8 cellular contexts compared by ENCODE assay signal in the genomic region with DNA sequence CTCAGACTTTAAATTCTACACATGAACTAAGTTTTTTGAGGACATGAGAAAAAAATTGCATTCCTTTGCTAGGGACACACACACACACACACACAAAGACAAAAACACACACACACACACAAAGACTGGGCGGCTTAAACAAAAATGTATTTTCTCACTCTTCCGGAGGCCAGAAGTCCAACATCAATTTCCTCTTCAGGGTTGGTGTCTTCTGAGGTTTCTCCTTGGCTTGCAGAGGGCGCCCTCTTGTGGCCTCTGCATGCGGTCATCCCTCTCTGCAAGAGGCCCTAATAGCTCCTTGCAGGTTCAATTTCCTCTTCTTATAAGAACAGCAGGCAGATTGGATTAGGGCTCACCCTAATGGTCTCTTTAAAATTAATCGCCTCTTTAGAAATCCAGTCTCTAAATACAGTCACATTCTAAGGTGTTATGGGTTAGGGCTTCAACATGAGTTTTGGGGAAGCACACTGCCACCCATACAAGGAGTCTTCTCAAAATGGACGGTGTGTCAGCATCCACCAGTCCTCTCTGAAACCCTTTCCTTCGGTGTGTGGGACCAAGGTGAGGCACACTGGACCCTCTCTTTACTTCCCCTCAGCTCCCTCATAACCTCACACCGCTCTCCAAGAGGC.
DNase-seq lines count a peak whose midpoint lies in the region; ATAC-seq and TF ChIP-seq lines count a peak whose summit lies in the region.

No MANE protein-coding gene starts in this region.

- peak overlapping the region; percentile 39 to 97 (median 89) for H3K27ac Mint-ChIP-seq in CD8-positive, alpha-beta memory T cell
- H3K27ac Mint-ChIP-seq in activated CD4-positive, alpha-beta memory T cell treated with anti-CD3 and anti-CD28 coated beads, Interleukin-2, amount 10 ng/mL, durations not matched to agents 7 days and 5 days = peak overlapping the region; percentile 63

- TF ChIP-seq CTCF in HL-60 (IDR thresholded peaks at IDR 0.05; ENCODE audit: insufficient read depth, low read length) = peak; percentile 72
- peak; percentile 89 for TF ChIP-seq CTCF in lower lobe of right lung (IDR thresholded peaks at IDR 0.05)

- POLR2A ChIA-PET in CD8-positive, alpha-beta memory T cell (lab: Charles Lee) = interaction anchor here (0.5 to 1.4 kb wide), 3 partner anchors 348 to 1747 kb away, joined by 3 to 10 read pairs (median 6); partner anchors contain the start of genes AK9 and FIG4
- POLR2A ChIA-PET in activated CD4-positive, alpha-beta memory T cell treated with anti-CD3 and anti-CD28 coated beads, Interleukin-2, amount 10 ng/mL, durations not matched to agents 7 days and 5 days (lab: Charles Lee) = interaction anchor here (0.7 to 2.2 kb wide), 8 partner anchors 13 to 776 kb away, joined by 3 to 14 read pairs (median 4); partner anchors contain the start of genes CD164 and CDK19

- peaks cover 6% of the 10 kb centered on the region for H3K4me1 ChIP-seq in CD8-positive, alpha-beta memory T cell (ENCODE audit: insufficient read depth, low read length)
- H3K4me1 ChIP-seq in lower lobe of right lung = peaks cover 10% of the 10 kb centered on the region

- CTCF ChIA-PET in CD8-positive, alpha-beta memory T cell (lab: Charles Lee) = interaction anchor here (0.7 to 4.7 kb wide), 56 partner anchors 8 to 1744 kb away, joined by 3 to 76 read pairs (median 4); partner anchors contain the start of genes AFG1L, CDC40, SESN1 and WASF1
- CTCF ChIA-PET in activated CD4-positive, alpha-beta memory T cell treated with anti-CD3 and anti-CD28 coated beads, Interleukin-2, amount 10 ng/mL, durations not matched to agents 7 days and 5 days (lab: Charles Lee) = interaction anchor here (0.6 to 5.3 kb wide), 79 partner anchors 8 to 1002 kb away, joined by 3 to 142 read pairs (median 4); partner anchors contain the start of genes AK9, CD164, CDC40 and FIG4

- H3K27me3 Mint-ChIP-seq in CD8-positive, alpha-beta memory T cell = no peaks in the 10 kb centered on the region
- H3K27me3 Mint-ChIP-seq in activated CD4-positive, alpha-beta memory T cell treated with anti-CD3 and anti-CD28 coated beads, Interleukin-2, amount 10 ng/mL, durations not matched to agents 7 days and 5 days = no peaks in the 10 kb centered on the region

- H3K4me3 Mint-ChIP-seq in CD8-positive, alpha-beta memory T cell = peak overlapping the region; percentile 77 to 94 (median 91)
- peak overlapping the region; percentile 72 for H3K4me3 Mint-ChIP-seq in activated CD4-positive, alpha-beta memory T cell treated with anti-CD3 and anti-CD28 coated beads, Interleukin-2, amount 10 ng/mL, durations not matched to agents 7 days and 5 days

- no peaks in the 10 kb centered on the region for H3K36me3 ChIP-seq in CD8-positive, alpha-beta memory T cell (ENCODE audit: insufficient read depth, low read length)
- H3K36me3 ChIP-seq in lower lobe of right lung = no peaks in the 10 kb centered on the region

- H3K4me1 Mint-ChIP-seq in CD8-positive, alpha-beta memory T cell = peaks cover 12 to 16% (median 14%) of the 10 kb centered on the region in 3 donors
- H3K4me1 Mint-ChIP-seq in activated CD4-positive, alpha-beta memory T cell treated with anti-CD3 and anti-CD28 coated beads, Interleukin-2, amount 10 ng/mL, durations not matched to agents 7 days and 5 days = peaks cover 20% of the 10 kb centered on the region

- H3K27ac ChIP-seq in CD8-positive, alpha-beta memory T cell (ENCODE audit: low read depth, low read length) = peak overlapping the region; percentile 14
- H3K27ac ChIP-seq in HL-60 (replicated peaks) = peak overlapping the region; percentile 54
- H3K27ac ChIP-seq in lower lobe of right lung = peak overlapping the region; percentile 57

- DNase-seq in CD8-positive, alpha-beta memory T cell = peak; percentile 69 to 84 (median 74)
- peak; percentile 62 to 90 for DNase-seq in HL-60 (ENCODE audit: low read depth in 1 of 2, low spot score in 1 of 2)
- DNase-seq in NCI-H774 (lab: John Stamatoyannopoulos, UW) = peak; percentile 96
- DNase-seq in activated CD4-positive, alpha-beta memory T cell treated with anti-CD3 and anti-CD28 coated beads, Interleukin-2, amount 10 ng/mL, durations not matched to agents 7 days and 5 days = peak; percentile 88
- peak; percentile 72 for DNase-seq in effector CD4-positive, alpha-beta T cell
- peak; percentile 88 for DNase-seq in lower lobe of right lung
- DNase-seq in stimulated activated CD4-positive, alpha-beta T cell treated with anti-CD3 and anti-CD28 coated beads, TNF-alpha, amount 100 ng/mL, for 24 hours (ENCODE audit: low read depth in 3 of 3) = peak; percentile 65 to 82 (median 73)

- intact Hi-C loops in lower lobe of right lung (cut with DNase I) = no loop called here

- ATAC-seq in GM19463 (IDR thresholded peaks at IDR 0.05; ENCODE audit: unreplicated experiment) (peak; percentile 90), lower lobe of right lung (peak; percentile 93 to 95)

- no peaks in the 10 kb centered on the region for H3K9me3 Mint-ChIP-seq in CD8-positive, alpha-beta memory T cell
- no peaks in the 10 kb centered on the region for H3K9me3 Mint-ChIP-seq in activated CD4-positive, alpha-beta memory T cell treated with anti-CD3 and anti-CD28 coated beads, Interleukin-2, amount 10 ng/mL, durations not matched to agents 7 days and 5 days

- H3K27me3 ChIP-seq in CD8-positive, alpha-beta memory T cell (ENCODE audit: insufficient read depth, low read length, poor library complexity, severe bottlenecking) = no peaks in the 10 kb centered on the region
- H3K27me3 ChIP-seq in HL-60 (ENCODE audit: insufficient read depth, poor library complexity, severe bottlenecking) = no peaks in the 10 kb centered on the region
- no peaks in the 10 kb centered on the region for H3K27me3 ChIP-seq in lower lobe of right lung (ENCODE audit: low read depth)

- no peaks in the 10 kb centered on the region for H3K9me3 ChIP-seq in CD8-positive, alpha-beta memory T cell (ENCODE audit: low read length)
- H3K9me3 ChIP-seq in lower lobe of right lung = no peaks in the 10 kb centered on the region

- H3K4me3 ChIP-seq in CD8-positive, alpha-beta memory T cell (ENCODE audit: low read length) = peak overlapping the region; percentile 71
- peak overlapping the region; percentile 45 for H3K4me3 ChIP-seq in HL-60 (replicated peaks; ENCODE audit: insufficient read depth, low read length)
- peak overlapping the region; percentile 43 for H3K4me3 ChIP-seq in lower lobe of right lung

- peaks cover 0 to 2% (median 0%) of the 10 kb centered on the region in 3 donors for H3K36me3 Mint-ChIP-seq in CD8-positive, alpha-beta memory T cell
- no peaks in the 10 kb centered on the region for H3K36me3 Mint-ChIP-seq in activated CD4-positive, alpha-beta memory T cell treated with anti-CD3 and anti-CD28 coated beads, Interleukin-2, amount 10 ng/mL, durations not matched to agents 7 days and 5 days (ENCODE audit: low read depth)

Comparison
In these comparisons a context has a peak if more than half of its experiments do, and no peak if none do; other contexts are left out.
1. Peak in every context shown above with its lines: DNase-seq, ATAC-seq, H3K4me3 ChIP-seq and H3K27ac ChIP-seq.